18 cellular contexts compared by ENCODE assay signal in the genomic region with DNA sequence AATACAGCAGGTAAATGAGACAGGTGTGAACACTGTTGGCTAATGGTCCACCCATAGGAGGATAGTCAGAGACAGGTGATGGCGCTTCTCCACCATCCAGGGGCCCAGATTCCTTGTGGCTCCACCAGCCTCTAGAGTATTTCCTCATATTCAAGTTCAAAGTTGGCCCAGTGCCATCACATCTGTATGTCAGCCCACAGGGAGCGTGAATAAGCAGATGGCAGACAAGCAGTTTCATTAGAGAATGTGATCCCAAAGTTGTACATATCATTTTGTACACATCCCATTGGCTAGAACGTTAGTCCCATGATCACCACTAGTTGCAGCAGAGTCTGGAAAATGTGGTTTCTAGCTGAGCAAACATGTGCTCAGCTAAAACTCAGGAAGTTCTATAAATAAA. TPM values are rescaled to one million over a fixed set of nuclear protein-coding genes. Genes with fewer than 3 reads are reported as not detected.
DNase-seq lines count a peak whose midpoint lies in the region; ATAC-seq and TF ChIP-seq lines count a peak whose summit lies in the region.
"Had no signal": no experiment of that assay in that cellular context is flagged by ENCODE, and none has a peak within 500 bp of the region (broad histone marks: within the 10 kb centered on the region; RNA-seq: fewer than 3 reads in every experiment).

No MANE protein-coding gene starts in this region.

- H3K27ac ChIP-seq in SK-N-SH (ENCODE audit: low read depth in 2 of 2, low read length in 1 of 2), result no peak overlapping the region
- H3K27ac ChIP-seq in mammary epithelial cell (ENCODE audit: insufficient read depth, low read depth, low read length), result no peak overlapping the region
- H3K27ac ChIP-seq in suprapubic skin, result no peak overlapping the region
- H3K27ac ChIP-seq: gastrocnemius medialis, PC-9 had no signal

- H2AFZ ChIP-seq in SK-N-SH (ENCODE audit: low read depth) (no peak overlapping the region), mammary epithelial cell (ENCODE audit: low read depth, low read length) (no peak overlapping the region)
- H2AFZ ChIP-seq: PC-9 had no signal

- H3F3A ChIP-seq in SK-N-SH (replicated peaks; ENCODE audit: insufficient read depth), result peaks cover 6% of the 10 kb centered on the region

- TF ChIP-seq CTCF in SK-N-SH (IDR thresholded peaks at IDR 0.05) (no peak), mammary epithelial cell (conservative IDR thresholded peaks at IDR 0.05 in 1 of 2, IDR thresholded peaks at IDR 0.05 in 1 of 2; ENCODE audit: extremely low read depth in 1 of 2, insufficient read depth in 1 of 2, low read depth in 1 of 2, low read length in 2 of 2) (no peak), nephron (IDR thresholded peaks at IDR 0.05; ENCODE audit: unreplicated experiment in 3 of 3) (no peak), suprapubic skin (IDR thresholded peaks at IDR 0.05) (no peak)

- no peaks in the 10 kb centered on the region for H3K79me2 ChIP-seq in SK-N-SH (ENCODE audit: insufficient read depth)
- H3K79me2 ChIP-seq in mammary epithelial cell (ENCODE audit: insufficient read depth, low read length), result no peaks in the 10 kb centered on the region

- H4K20me1 ChIP-seq in SK-N-SH (ENCODE audit: insufficient read depth) (no peaks in the 10 kb centered on the region), mammary epithelial cell (ENCODE audit: insufficient read depth, low read length) (no peaks in the 10 kb centered on the region)

- no peak for TF ChIP-seq POLR2A in suprapubic skin (IDR thresholded peaks at IDR 0.05)

- peak overlapping the region; percentile 71 to 79 (median 75) for H3K27ac Mint-ChIP-seq in nephron
- H3K27ac Mint-ChIP-seq: activated naive CD4-positive, alpha-beta T cell treated with anti-CD3 and anti-CD28 coated beads, Interleukin-2, amount 50 U/mL, for 72 hours; naive B cell had no signal

- H3K36me3 Mint-ChIP-seq in nephron (ENCODE audit: low read depth), result no peaks in the 10 kb centered on the region

- CTCF ChIA-PET in SK-N-SH (lab: Yijun Ruan, JAX), result no interaction called here
- CTCF ChIA-PET in mammary epithelial cell (lab: Charles Lee; ENCODE audit: low non-redundant PET), result no interaction called here

- TF ChIP-seq EP300 in SK-N-SH (IDR thresholded peaks at IDR 0.05; ENCODE audit: borderline replicate concordance in 1 of 2, low read depth in 1 of 2, low read length in 1 of 2) (no peak), suprapubic skin (IDR thresholded peaks at IDR 0.05) (no peak)

- no peaks in the 10 kb centered on the region for H3K36me3 ChIP-seq in SK-N-SH (replicated peaks in 1 of 2; ENCODE audit: control insufficient read depth in 1 of 2, insufficient read depth in 2 of 2, low read length in 1 of 2)
- no peaks in the 10 kb centered on the region for H3K36me3 ChIP-seq in mammary epithelial cell (ENCODE audit: insufficient read depth, low read length)
- H3K36me3 ChIP-seq in suprapubic skin, result no peaks in the 10 kb centered on the region
- H3K36me3 ChIP-seq: gastrocnemius medialis, HAP-1 had no signal

- H3K9ac ChIP-seq in SK-N-SH, result no peak overlapping the region
- no peak overlapping the region for H3K9ac ChIP-seq in mammary epithelial cell (ENCODE audit: insufficient read depth, low read length)

- TF ChIP-seq RAD21 in SK-N-SH (IDR thresholded peaks at IDR 0.05; ENCODE audit: low read length), result no peak

- no peaks in the 10 kb centered on the region for H3K4me1 ChIP-seq in SK-N-SH (ENCODE audit: control insufficient read depth in 1 of 2, insufficient read depth in 2 of 2, low read depth in 1 of 2, low read length in 1 of 2)
- no peaks in the 10 kb centered on the region for H3K4me1 ChIP-seq in mammary epithelial cell (ENCODE audit: insufficient read depth, low read length)
- no peaks in the 10 kb centered on the region for H3K4me1 ChIP-seq in suprapubic skin
- H3K4me1 ChIP-seq: gastrocnemius medialis, HAP-1 had no signal

- H3K27me3 ChIP-seq in SK-N-SH (ENCODE audit: insufficient read depth) (no peaks in the 10 kb centered on the region), mammary epithelial cell (ENCODE audit: insufficient read depth, low read length) (no peaks in the 10 kb centered on the region), suprapubic skin (peaks cover 13% of the 10 kb centered on the region)

- no peak overlapping the region for H3K4me3 ChIP-seq in SK-N-SH (ENCODE audit: low read depth in 2 of 2, low read length in 1 of 2)
- H3K4me3 ChIP-seq in mammary epithelial cell (replicated peaks in 1 of 3; ENCODE audit: insufficient read depth in 1 of 3, low read depth in 2 of 3, low read length in 3 of 3), result no peak overlapping the region
- H3K4me3 ChIP-seq in suprapubic skin, result no peak overlapping the region
- H3K4me3 ChIP-seq: gastrocnemius medialis, HAP-1, PC-9 had no signal

- intact Hi-C loops in mammary epithelial cell (cut with micrococcal nuclease), result no loop called here

- H3K9me3 Mint-ChIP-seq in nephron, result peaks cover 9% of the 10 kb centered on the region

- POLR2A ChIA-PET in SK-N-SH (lab: Yijun Ruan, JAX), result no interaction called here

- no peak for ATAC-seq in SK-N-SH treated with all-trans-retinoic acid at 6 μM for 48 hours
- ATAC-seq in activated CD4-positive, CD25-positive, alpha-beta regulatory T cell treated with anti-CD3 and anti-CD28 coated beads, Interleukin-2, amount 50 U/mL, for 24 hours, result no peak
- no peak for ATAC-seq in GM19324 (IDR thresholded peaks at IDR 0.05; ENCODE audit: low FRiP score, unreplicated experiment)
- ATAC-seq: activated naive CD4-positive, alpha-beta T cell treated with anti-CD3 and anti-CD28 coated beads, Interleukin-2, amount 50 U/mL, for 72 hours; gastrocnemius medialis had no signal

- H3K4me3 Mint-ChIP-seq in nephron, result no peak overlapping the region
- H3K4me3 Mint-ChIP-seq: naive B cell had no signal

- dilution Hi-C loops in mammary epithelial cell (cut with HindIII; ENCODE audit: low sequenced_read_pairs), result no loop called here

- H3K4me2 ChIP-seq in SK-N-SH (no peak overlapping the region), mammary epithelial cell (ENCODE audit: insufficient read depth, low read depth, low read length) (no peak overlapping the region)
- H3K4me2 ChIP-seq: PC-9 had no signal

- H3K9me3 ChIP-seq in SK-N-SH, result no peaks in the 10 kb centered on the region
- no peaks in the 10 kb centered on the region for H3K9me3 ChIP-seq in mammary epithelial cell (replicated peaks; ENCODE audit: insufficient read depth, low read length)
- no peaks in the 10 kb centered on the region for H3K9me3 ChIP-seq in suprapubic skin
- H3K9me3 ChIP-seq: gastrocnemius medialis, HAP-1 had no signal

- H3K9me2 ChIP-seq in SK-N-SH, result no peaks in the 10 kb centered on the region

- no TSS peak for BruUV-seq in mammary epithelial cell (replicated peaks; lab: Mats Ljungman, UMichigan)

- in situ Hi-C loops in mammary epithelial cell (cut with MboI; ENCODE audit: low sequenced_read_pairs in 2 of 2), result no loop called here

- WGBS in SK-N-SH (ENCODE audit: low lambda C conversion rate), result 13% methylated on average over 3 of the region's 3 CpGs
- 64% methylated on average over 3 of the region's 3 CpGs for whole genome bisulfite sequencing in mammary epithelial cell (ENCODE audit: low coverage, missing lambda C conversion rate)
- 27% methylated on average over 3 of the region's 3 CpGs for WGBS in suprapubic skin

- DNase-seq in SK-N-SH (peak; percentile 18), NAMALWA (ENCODE audit: low spot score) (peak; percentile 50), mammary epithelial cell (peak; percentile 11), suprapubic skin (ENCODE audit: low spot score in 2 of 2) (no peak)
- DNase-seq: gastrocnemius medialis; kidney; naive B cell; NCI-H2107; PC-9; stimulated activated CD4-positive, alpha-beta T cell treated with anti-CD3 and anti-CD28 coated beads, Interleukin-4, amount 100 ng/mL, for 4 hours; stimulated activated naive CD4-positive, alpha-beta T cell treated with Interleukin-2 at 50 U/mL for 16 hours; T-helper 2 cell had no signal

- peaks cover 6% of the 10 kb centered on the region for H3K4me1 Mint-ChIP-seq in nephron
- H3K4me1 Mint-ChIP-seq: naive B cell had no signal

- peaks cover 16% of the 10 kb centered on the region for H3K27me3 Mint-ChIP-seq in nephron (ENCODE audit: low read depth)

TF ChIP-seq in SK-N-SH, 30 proteins besides CTCF, POLR2A, EP300 and RAD21 (continues in another document):
- TF ChIP-seq SIN3A (IDR thresholded peaks at IDR 0.05; ENCODE audit: borderline replicate concordance, low read depth, low read length) (no peak), EZH2phosphoT487 (IDR thresholded peaks at IDR 0.05; ENCODE audit: borderline replicate concordance, low read depth) (no peak)
- TF ChIP-seq, protein P1, sequence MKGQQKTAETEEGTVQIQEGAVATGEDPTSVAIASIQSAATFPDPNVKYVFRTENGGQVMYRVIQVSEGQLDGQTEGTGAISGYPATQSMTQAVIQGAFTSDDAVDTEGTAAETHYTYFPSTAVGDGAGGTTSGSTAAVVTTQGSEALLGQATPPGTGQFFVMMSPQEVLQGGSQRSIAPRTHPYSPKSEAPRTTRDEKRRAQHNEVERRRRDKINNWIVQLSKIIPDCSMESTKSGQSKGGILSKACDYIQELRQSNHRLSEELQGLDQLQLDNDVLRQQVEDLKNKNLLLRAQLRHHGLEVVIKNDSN (IDR thresholded peaks at IDR 0.05; ENCODE audit: borderline replicate concordance, low read depth), result no peak

TF ChIP-seq in SK-N-SH treated with all-trans-retinoic acid at 6 μM for 48 hours, 23 proteins besides CTCF, POLR2A, EP300 and RAD21 (continues in another document):
- TF ChIP-seq, protein P2, sequence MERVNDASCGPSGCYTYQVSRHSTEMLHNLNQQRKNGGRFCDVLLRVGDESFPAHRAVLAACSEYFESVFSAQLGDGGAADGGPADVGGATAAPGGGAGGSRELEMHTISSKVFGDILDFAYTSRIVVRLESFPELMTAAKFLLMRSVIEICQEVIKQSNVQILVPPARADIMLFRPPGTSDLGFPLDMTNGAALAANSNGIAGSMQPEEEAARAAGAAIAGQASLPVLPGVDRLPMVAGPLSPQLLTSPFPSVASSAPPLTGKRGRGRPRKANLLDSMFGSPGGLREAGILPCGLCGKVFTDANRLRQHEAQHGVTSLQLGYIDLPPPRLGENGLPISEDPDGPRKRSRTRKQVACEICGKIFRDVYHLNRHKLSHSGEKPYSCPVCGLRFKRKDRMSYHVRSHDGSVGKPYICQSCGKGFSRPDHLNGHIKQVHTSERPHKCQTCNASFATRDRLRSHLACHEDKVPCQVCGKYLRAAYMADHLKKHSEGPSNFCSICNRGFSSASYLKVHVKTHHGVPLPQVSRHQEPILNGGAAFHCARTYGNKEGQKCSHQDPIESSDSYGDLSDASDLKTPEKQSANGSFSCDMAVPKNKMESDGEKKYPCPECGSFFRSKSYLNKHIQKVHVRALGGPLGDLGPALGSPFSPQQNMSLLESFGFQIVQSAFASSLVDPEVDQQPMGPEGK (CRISPR knock-in tag; IDR thresholded peaks at IDR 0.05; ENCODE audit: borderline replicate concordance), result no peak
- TF ChIP-seq RARB (CRISPR knock-in tag; IDR thresholded peaks at IDR 0.05), result no peak
- no peak for TF ChIP-seq PPARA (CRISPR knock-in tag; IDR thresholded peaks at IDR 0.05; ENCODE audit: borderline replicate concordance)
- TF ChIP-seq ZNF8 (CRISPR knock-in tag; IDR thresholded peaks at IDR 0.05), result no peak

RNA-seq across cellular contexts. Expression of a gene that starts 11.0 kb away (rescaled TPM):
- 0.74 and 0.83 TPM in 2 replicates for polyA plus RNA-seq in SK-N-SH (2012; rRNA removed)
- polyA plus RNA-seq in SK-N-SH (2012; cell fraction: cytosol; rRNA removed), result 1.2 and 1.7 TPM in 2 replicates
- 0.52 and 1.0 TPM in 2 replicates for polyA plus RNA-seq in SK-N-SH (2012; cell fraction: nucleus; rRNA removed)
- 10 to 100 TPM in 1 of 2 donors, 1 to 10 TPM in 1; 9.0 to 10.5 TPM for total RNA-seq in mammary epithelial cell
- polyA plus RNA-seq in mammary epithelial cell, result 2.2 TPM
- polyA minus RNA-seq in mammary epithelial cell, result 1.1 TPM
- 10 to 100 TPM in 3 of 4 donors, 1 to 10 TPM in 1; 6.9 to 36.4 (median 13.0) TPM for total RNA-seq in suprapubic skin

Comparison
In these comparisons a context has a peak if more than half of its experiments do, and no peak if none do; other contexts are left out.
1. DNase-seq: peak in SK-N-SH (single experiment), NAMALWA (single experiment) and mammary epithelial cell (single experiment); none in suprapubic skin (0 of 2).